8 cellular contexts compared by ENCODE assay signal in the genomic region with DNA sequence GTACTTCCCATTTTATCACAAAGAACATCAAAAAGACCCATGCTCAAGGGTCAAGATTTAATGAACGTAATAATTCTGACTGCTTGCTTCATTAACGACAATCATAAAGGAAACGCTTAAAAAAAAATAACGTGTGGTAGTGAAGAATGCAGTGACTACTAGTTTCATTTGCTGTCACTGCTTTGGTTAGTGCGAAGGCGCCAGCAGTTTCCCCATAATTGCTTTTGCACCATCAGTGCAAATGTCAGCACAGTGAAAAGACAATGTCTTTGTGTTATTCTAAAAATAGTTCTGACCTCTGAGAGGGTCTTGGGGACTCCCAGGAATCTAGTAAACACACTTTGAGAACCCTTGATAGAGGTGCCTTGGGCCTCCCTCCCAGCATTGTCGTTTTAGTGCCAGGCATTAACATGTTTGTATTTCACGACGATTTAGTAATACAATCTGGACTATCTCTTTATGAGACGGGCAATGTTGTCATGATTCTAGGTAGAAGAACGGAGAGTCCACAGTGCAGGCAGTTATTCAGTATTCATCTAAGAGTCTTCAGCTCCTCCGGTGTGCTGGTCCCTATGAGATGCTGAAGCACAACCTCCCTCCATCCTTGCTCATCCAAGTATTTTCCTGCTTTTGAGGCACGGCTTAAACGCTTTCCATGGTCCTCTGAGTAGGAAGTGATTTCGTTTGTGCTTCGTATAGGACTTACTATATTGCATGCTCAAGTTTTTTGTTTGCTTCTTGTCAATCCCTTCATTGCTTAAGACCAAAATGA.
DNase-seq lines count a peak whose midpoint lies in the region; FAIRE-seq and TF ChIP-seq lines count a peak whose summit lies in the region.

No MANE protein-coding gene starts in this region.

- no peak overlapping the region for H2BK5ac ChIP-seq in H9 (ENCODE audit: insufficient read length, low read length)

- H3K9ac ChIP-seq in H9 (ENCODE audit: extremely low read depth, insufficient read length, low read length), result peak overlapping the region; percentile 64
- H3K9ac ChIP-seq in NT2/D1 (ENCODE audit: insufficient read length, low read depth), result peak overlapping the region; percentile 90
- peak overlapping the region; percentile 90 for H3K9ac ChIP-seq in keratinocyte (ENCODE audit: control insufficient read depth, extremely low read depth, insufficient read depth, low read length)

- CTCF ChIA-PET in HEK293T (lab: Yijun Ruan, JAX), result interaction anchor here (1.0 to 1.9 kb wide), 6 partner anchors 21 to 86 kb away, joined by 3 to 5 read pairs (median 3); no protein-coding TSS in a partner anchor

- H3T11ph ChIP-seq in H9 (ENCODE audit: low read length), result no peak overlapping the region

- no peak overlapping the region for H2BK20ac ChIP-seq in H9 (ENCODE audit: low read depth, low read length, poor library complexity, severe bottlenecking)

- H3K4me2 ChIP-seq in H9 (ENCODE audit: insufficient read depth, insufficient read length, low read length) (peak overlapping the region; percentile 95), keratinocyte (ENCODE audit: control insufficient read depth, extremely low read depth, insufficient read depth, low read depth, low read length) (peak overlapping the region; percentile 82)

- H2AFZ ChIP-seq in H9 (ENCODE audit: low read length) (no peak overlapping the region), keratinocyte (ENCODE audit: control insufficient read depth, low read length) (peak overlapping the region; percentile 29)

- H2BK120ac ChIP-seq in H9 (ENCODE audit: low read depth, low read length, poor library complexity, severe bottlenecking), result no peak overlapping the region

- H3K36me3 Mint-ChIP-seq in H9 (ENCODE audit: insufficient read depth in 1 of 3, low read depth in 3 of 3), result no peaks in the 10 kb centered on the region

- DNase-seq in Daoy (ENCODE audit: low read depth) (peak; percentile 14), H9 (no peak), NT2/D1 (ENCODE audit: low read depth, low spot score) (no peak), adrenal gland (peak in 2 of 7 donors; percentile 18 to 62), keratinocyte (ENCODE audit: low read depth, low spot score) (no peak), A172 (ENCODE audit: low spot score) (no peak), HEK293T (ENCODE audit: extremely low spot score) (no peak)
- peak; percentile 18 to 25 for DNase-seq in stimulated activated CD4-positive, alpha-beta T cell treated with anti-CD3 and anti-CD28 coated beads, Interleukin-2, amount 100 ng/mL, for 48 hours

- no peak overlapping the region for H3K18ac ChIP-seq in H9 (ENCODE audit: insufficient read length, low read depth, low read length)

- no peaks in the 10 kb centered on the region for H3K9me3 Mint-ChIP-seq in H9

- no peak for TF ChIP-seq CTCF in H9 (conservative IDR thresholded peaks at IDR 0.05)
- no peak for TF ChIP-seq CTCF in adrenal gland (IDR thresholded peaks at IDR 0.05)
- no peak for TF ChIP-seq CTCF in keratinocyte (optimal IDR thresholded peaks at IDR 0.05 in 1 of 3, IDR thresholded peaks at IDR 0.05 in 1 of 3, conservative IDR thresholded peaks at IDR 0.05 in 1 of 3; ENCODE audit: extremely low read depth in 1 of 3, insufficient read depth in 2 of 3, low read length in 3 of 3)

- no peak overlapping the region for H2AK5ac ChIP-seq in H9 (ENCODE audit: insufficient read length, low read length)

- H3K79me2 ChIP-seq in H9 (ENCODE audit: insufficient read depth, low read length) (peaks cover 17% of the 10 kb centered on the region; the same call in 1 of the 2 replicates), keratinocyte (ENCODE audit: control insufficient read depth, insufficient read depth, low read length) (peaks cover 38% of the 10 kb centered on the region)

- H3K4me1 ChIP-seq in H9 (ENCODE audit: insufficient read depth, low read length), result peaks cover 9% of the 10 kb centered on the region; the same call in 1 of the 2 replicates
- peaks cover 2% of the 10 kb centered on the region for H3K4me1 ChIP-seq in NT2/D1 (ENCODE audit: insufficient read depth, insufficient read length)
- peaks cover 18 to 37% of the 10 kb centered on the region in 2 donors for H3K4me1 ChIP-seq in adrenal gland (replicated peaks in 1 of 2)
- peaks cover 30% of the 10 kb centered on the region for H3K4me1 ChIP-seq in keratinocyte (ENCODE audit: control insufficient read depth, extremely low read depth, insufficient read depth, low read length)

- no peaks in the 10 kb centered on the region for H3K27me3 ChIP-seq in H9 (ENCODE audit: insufficient read depth, low read length)
- no peaks in the 10 kb centered on the region for H3K27me3 ChIP-seq in NT2/D1 (ENCODE audit: insufficient read depth, insufficient read length)
- H3K27me3 ChIP-seq in adrenal gland, result no peaks in the 10 kb centered on the region
- no peaks in the 10 kb centered on the region for H3K27me3 ChIP-seq in keratinocyte (ENCODE audit: control insufficient read depth, extremely low read depth, insufficient read depth, low read length)

- H3K23me2 ChIP-seq in H9 (ENCODE audit: insufficient read length, low read depth, low read length, poor library complexity, severe bottlenecking), result peaks cover 13% of the 10 kb centered on the region

- dilution Hi-C loops in keratinocyte (cut with MboI; ENCODE audit: extremely low pct_ligation_motif_present, low sequenced_read_pairs), result no loop called here

- no peaks in the 10 kb centered on the region for H3K36me3 ChIP-seq in NT2/D1 (ENCODE audit: insufficient read depth, insufficient read length, low read length)
- H3K36me3 ChIP-seq in adrenal gland (replicated peaks in 1 of 2), result no peaks in the 10 kb centered on the region
- H3K36me3 ChIP-seq in keratinocyte (ENCODE audit: control insufficient read depth in 2 of 2, extremely low read depth in 1 of 2, insufficient read depth in 2 of 2, low read length in 2 of 2), result no peaks in the 10 kb centered on the region

- peak overlapping the region; percentile 8 for H3K27ac ChIP-seq in H9 (ENCODE audit: insufficient read length, low read depth, low read length)
- H3K27ac ChIP-seq in adrenal gland, result peak overlapping the region; percentile 91 to 98 (median 93)
- H3K27ac ChIP-seq in keratinocyte (ENCODE audit: control insufficient read depth, insufficient read depth, low read length), result peak overlapping the region; percentile 93

- no peak overlapping the region for H3K4ac ChIP-seq in H9 (ENCODE audit: low read depth, low read length)

- intact Hi-C loops in adrenal gland (cut with DNase I), result loop anchor here (5.0 to 10.0 kb wide), 4 partner anchors 69 to 89 kb away; a partner anchor contains a TSS

- H4K5ac ChIP-seq in H9 (ENCODE audit: insufficient read length, low read depth, low read length), result no peak overlapping the region

- H3K79me1 ChIP-seq in H9 (ENCODE audit: insufficient read depth, low read depth, low read length, poor library complexity, severe bottlenecking), result peaks cover 6% of the 10 kb centered on the region

- peak overlapping the region; percentile 85 to 96 for H3K4me3 Mint-ChIP-seq in H9

- POLR2A ChIA-PET in HEK293T (lab: Yijun Ruan, JAX), result interaction anchor here (0.6 to 2.2 kb wide), 23 partner anchors 8 to 114 kb away, joined by 3 to 33 read pairs (median 4); a partner anchor contains a TSS

- no peak overlapping the region for H2BK15ac ChIP-seq in H9 (ENCODE audit: low read depth, low read length)

- FAIRE-seq in keratinocyte (lab: Jason Lieb, UNC), result no peak

- peaks cover 64 to 70% of the 10 kb centered on the region in 2 experiments for H3K4me1 Mint-ChIP-seq in H9

- no peak overlapping the region for H3K14ac ChIP-seq in H9 (ENCODE audit: insufficient read depth, low read length)

- H3K27ac Mint-ChIP-seq in H9, result peak overlapping the region; percentile 18 to 93 (median 71); a peak in 5 of 7 replicates

- H4K20me1 ChIP-seq in H9 (ENCODE audit: control insufficient read depth, insufficient read depth, insufficient read length), result no peaks in the 10 kb centered on the region
- H4K20me1 ChIP-seq in keratinocyte (ENCODE audit: control insufficient read depth, extremely low read depth, insufficient read depth, low read length), result no peaks in the 10 kb centered on the region

- no CpG with 5 or more reads among the region's 16 CpGs for WGBS in H9 (ENCODE audit: extremely low coverage, insufficient read length, low lambda C conversion rate)
- WGBS in adrenal gland, 4 donors, result 11 to 20% (median 17%) methylated on average over 16 of the region's 16 CpGs

- no peak overlapping the region for H4K8ac ChIP-seq in H9 (replicated peaks; ENCODE audit: insufficient read length, low read depth, low read length)

- no peaks in the 10 kb centered on the region for H3K9me1 ChIP-seq in keratinocyte (ENCODE audit: control insufficient read depth, extremely low read depth, insufficient read depth, low read length)

- H3K56ac ChIP-seq in H9 (ENCODE audit: insufficient read length, low read depth, low read length), result no peak overlapping the region

- peak overlapping the region; percentile 69 for H3K4me3 ChIP-seq in NT2/D1 (ENCODE audit: insufficient read length, low read depth)
- peak overlapping the region in 2 of 4 donors; percentile 75 to 91 for H3K4me3 ChIP-seq in adrenal gland
- peak overlapping the region; percentile 51 to 91 (median 91) for H3K4me3 ChIP-seq in keratinocyte (ENCODE audit: control insufficient read depth in 2 of 3, extremely low read depth in 1 of 3, insufficient read depth in 2 of 3, low read depth in 1 of 3, low read length in 3 of 3)

- no peak overlapping the region for H4K91ac ChIP-seq in H9 (ENCODE audit: insufficient read length, low read depth, low read length)

- no peak for TF ChIP-seq POLR2A in adrenal gland (IDR thresholded peaks at IDR 0.05)

- H2BK12ac ChIP-seq in H9 (ENCODE audit: insufficient read length, low read depth, low read length), result no peak overlapping the region

- H3K9me3 ChIP-seq in H9 (ENCODE audit: control insufficient read depth, low read depth, low read length) (no peaks in the 10 kb centered on the region), NT2/D1 (ENCODE audit: insufficient read depth, low read length) (no peaks in the 10 kb centered on the region), adrenal gland (replicated peaks in 1 of 3) (no peaks in the 10 kb centered on the region), keratinocyte (ENCODE audit: control insufficient read depth, low read depth, low read length) (no peaks in the 10 kb centered on the region)

- no peaks in the 10 kb centered on the region; the same call in 1 of the 2 replicates for H3K27me3 Mint-ChIP-seq in H9 (ENCODE audit: low read depth)

- no peak overlapping the region for H3K23ac ChIP-seq in H9 (ENCODE audit: insufficient read length, low read depth, low read length)

TF ChIP-seq in HEK293T, 16 proteins besides CTCF, POLR2A, EP300 and RAD21 (continues in another document):
- TF ChIP-seq HDGF (IDR thresholded peaks at IDR 0.05; ENCODE audit: borderline replicate concordance) (no peak), ELF4 (IDR thresholded peaks at IDR 0.05) (no peak), ARNT (IDR thresholded peaks at IDR 0.05) (no peak)

Comparison
In these comparisons a context has a peak if more than half of its experiments do, and no peak if none do; other contexts are left out.
1. DNase-seq: peak in Daoy (single experiment) and stimulated activated CD4-positive, alpha-beta T cell treated with anti-CD3 and anti-CD28 coated beads, Interleukin-2, amount 100 ng/mL, for 48 hours (2 of 2); none in H9 (single experiment), NT2/D1 (single experiment), keratinocyte (single experiment), A172 (single experiment) and HEK293T (single experiment).
2. H3K27ac ChIP-seq: peak in every context shown above with its lines; median percentile 93 in adrenal gland; 93 in keratinocyte; 8 in H9.
3. Peak in every context shown above with its lines, with median percentiles within 50 percentile points of each other: H3K9ac ChIP-seq.